In genomic region chr3:130955481-130955880, GRCh38 we compare ENCODE assay signal across 32 cellular contexts.
"Had no signal": no experiment of that assay in that cellular context is flagged by ENCODE, and none has a peak within 500 bp of the region (broad histone marks: within the 10 kb centered on the region; RNA-seq: fewer than 3 reads in every experiment).

No MANE protein-coding gene starts in this region.

- H3K4me1 Mint-ChIP-seq: activated CD4-positive, alpha-beta T cell treated with anti-CD3 and anti-CD28 coated beads for 36 hours; activated CD4-positive, alpha-beta T cell treated with anti-CD3 and anti-CD28 coated beads, Interleukin-2, amount 10 ng/mL, durations not matched to agents 7 days and 5 days; activated naive CD4-positive, alpha-beta T cell treated with anti-CD3 and anti-CD28 coated beads, Interleukin-2, amount 10 ng/mL, durations not matched to agents 7 days and 5 days; brain had no signal

- H3K27ac Mint-ChIP-seq: activated CD4-positive, alpha-beta T cell treated with anti-CD3 and anti-CD28 coated beads for 36 hours; activated CD4-positive, alpha-beta T cell treated with anti-CD3 and anti-CD28 coated beads, Interleukin-2, amount 10 ng/mL, durations not matched to agents 7 days and 5 days; activated CD8-positive, alpha-beta T cell treated with anti-CD3 and anti-CD28 coated beads, Interleukin-2, amount 10 ng/mL, durations not matched to agents 7 days and 5 days; activated naive CD4-positive, alpha-beta T cell treated with anti-CD3 and anti-CD28 coated beads, Interleukin-2, amount 10 ng/mL, durations not matched to agents 7 days and 5 days; activated naive CD8-positive, alpha-beta T cell; activated naive CD8-positive, alpha-beta T cell treated with anti-CD3 and anti-CD28 coated beads, Interleukin-2, amount 50 U/mL, for 24 hours; activated T-helper 1 cell treated with anti-CD3 and anti-CD28 coated beads, Interleukin-12 subunit alpha, Interleukin-12 subunit beta, Interleukin-2, Interleukin-4 antibody, amounts not matched to agents 30 ng/mL and 10 ng/mL and 1 ng/mL, durations not matched to agents 14 hours and 24 hours and 36 hours had no signal

- DNase-seq: activated CD4-positive, alpha-beta T cell treated with anti-CD3 and anti-CD28 coated beads for 36 hours; activated CD4-positive, alpha-beta T cell treated with anti-CD3 and anti-CD28 coated beads, Interleukin-2, amount 10 ng/mL, durations not matched to agents 7 days and 5 days; activated CD4-positive, alpha-beta T cell treated with anti-CD3 and anti-CD28 coated beads, Interleukin-2, amount 50 U/mL, for 48 hours; activated CD8-positive, alpha-beta memory T cell treated with anti-CD3 and anti-CD28 coated beads, Interleukin-2, amount 50 U/mL, for 4 hours; activated CD8-positive, alpha-beta T cell treated with anti-CD3 and anti-CD28 coated beads, Interleukin-2, amount 10 ng/mL, durations not matched to agents 7 days and 5 days; activated effector memory CD4-positive, alpha-beta T cell treated with Interleukin-2 at 50 U/mL for 16 hours; activated naive CD4-positive, alpha-beta T cell treated with anti-CD3 and anti-CD28 coated beads, Interleukin-2, amount 10 ng/mL, durations not matched to agents 7 days and 5 days; activated naive CD8-positive, alpha-beta T cell treated with anti-CD3 and anti-CD28 coated beads, Interleukin-2, amount 50 U/mL, for 24 hours; activated T-cell treated with anti-CD3 and anti-CD28 coated beads for 4 hours; activated T-cell treated with anti-CD3 and anti-CD28 coated beads, Interleukin-2, amount 50 U/mL, for 4 hours; anterior cingulate cortex; central memory CD4-positive, alpha-beta T cell; Karpas-422; NCI-H1105; NCI-H1417 treated with DMSO at 0.1 percent for 48 hours; NCI-H1694; NCI-H1930; NCI-H2081 treated with DMSO at 0.1 percent for 48 hours; NCI-H345; NCI-H524 treated with DMSO at 0.1 percent for 48 hours; Peyer's patch; RPMI8226; SIG-M5; SW 1271; T-helper 1 cell; T1000 had no signal

- H3K4me1 ChIP-seq: Peyer's patch had no signal

- H3K27ac ChIP-seq: Peyer's patch had no signal

- H3K9me3 ChIP-seq: Peyer's patch had no signal

- ATAC-seq: activated CD4-positive, alpha-beta T cell treated with anti-CD3 and anti-CD28 coated beads for 36 hours; activated CD4-positive, CD25-positive, alpha-beta regulatory T cell treated with anti-CD3 and anti-CD28 coated beads, Interleukin-2, amount 50 U/mL, for 24 hours; activated CD8-positive, alpha-beta T cell treated with anti-CD3 and anti-CD28 coated beads, Interleukin-2, amount 10 ng/mL, durations not matched to agents 7 days and 5 days; activated naive CD8-positive, alpha-beta T cell treated with anti-CD3 and anti-CD28 coated beads, Interleukin-2, amount 50 U/mL, for 24 hours; activated T-cell treated with anti-CD3 and anti-CD28 coated beads, Interleukin-2, amount 50 U/mL, for 4 hours; WTC11 had no signal

- H3K4me3 ChIP-seq: Peyer's patch had no signal

- H3K9me3 Mint-ChIP-seq: activated CD4-positive, alpha-beta T cell treated with anti-CD3 and anti-CD28 coated beads, Interleukin-2, amount 10 ng/mL, durations not matched to agents 7 days and 5 days; activated naive CD4-positive, alpha-beta T cell treated with anti-CD3 and anti-CD28 coated beads, Interleukin-2, amount 10 ng/mL, durations not matched to agents 7 days and 5 days; activated naive CD8-positive, alpha-beta T cell treated with anti-CD3 and anti-CD28 coated beads, Interleukin-2, amount 50 U/mL, for 24 hours; activated T-cell treated with anti-CD3 and anti-CD28 coated beads, Interleukin-2, amount 50 U/mL, for 4 hours; activated T-helper 1 cell treated with anti-CD3 and anti-CD28 coated beads, Interleukin-12 subunit alpha, Interleukin-12 subunit beta, Interleukin-2, Interleukin-4 antibody, amounts not matched to agents 30 ng/mL and 10 ng/mL and 1 ng/mL, durations not matched to agents 14 hours and 24 hours and 36 hours; brain; WTC11 had no signal

- FAIRE-seq: bronchial epithelial cell had no signal

- H3K27me3 Mint-ChIP-seq: activated CD4-positive, alpha-beta T cell treated with anti-CD3 and anti-CD28 coated beads for 36 hours; activated CD4-positive, alpha-beta T cell treated with anti-CD3 and anti-CD28 coated beads, Interleukin-2, amount 10 ng/mL, durations not matched to agents 7 days and 5 days; activated naive CD4-positive, alpha-beta T cell treated with anti-CD3 and anti-CD28 coated beads, Interleukin-2, amount 10 ng/mL, durations not matched to agents 7 days and 5 days; activated naive CD8-positive, alpha-beta T cell; activated naive CD8-positive, alpha-beta T cell treated with anti-CD3 and anti-CD28 coated beads, Interleukin-2, amount 50 U/mL, for 24 hours; brain had no signal

- H3K27me3 ChIP-seq: Peyer's patch had no signal

- H3K4me3 Mint-ChIP-seq: activated CD4-positive, alpha-beta T cell treated with anti-CD3 and anti-CD28 coated beads for 36 hours; activated CD4-positive, alpha-beta T cell treated with anti-CD3 and anti-CD28 coated beads, Interleukin-2, amount 10 ng/mL, durations not matched to agents 7 days and 5 days; activated CD8-positive, alpha-beta T cell treated with anti-CD3 and anti-CD28 coated beads, Interleukin-2, amount 10 ng/mL, durations not matched to agents 7 days and 5 days; activated naive CD4-positive, alpha-beta T cell treated with anti-CD3 and anti-CD28 coated beads, Interleukin-2, amount 10 ng/mL, durations not matched to agents 7 days and 5 days; activated naive CD8-positive, alpha-beta T cell; activated naive CD8-positive, alpha-beta T cell treated with anti-CD3 and anti-CD28 coated beads, Interleukin-2, amount 50 U/mL, for 24 hours; activated T-cell treated with anti-CD3 and anti-CD28 coated beads, Interleukin-2, amount 50 U/mL, for 4 hours; activated T-helper 1 cell treated with anti-CD3 and anti-CD28 coated beads, Interleukin-12 subunit alpha, Interleukin-12 subunit beta, Interleukin-2, Interleukin-4 antibody, amounts not matched to agents 30 ng/mL and 10 ng/mL and 1 ng/mL, durations not matched to agents 14 hours and 24 hours and 36 hours; brain; WTC11 had no signal
